18 cellular contexts compared by ENCODE assay signal in genomic region chr3:157123621-157124020, GRCh38. TPM values are rescaled to one million over a fixed set of nuclear protein-coding genes. Genes with fewer than 3 reads are reported as not detected.
DNase-seq lines count a peak whose midpoint lies in the region; ATAC-seq and TF ChIP-seq lines count a peak whose summit lies in the region.
"Had no signal": no experiment of that assay in that cellular context is flagged by ENCODE, and none has a peak within 500 bp of the region (broad histone marks: within the 10 kb centered on the region; RNA-seq: fewer than 3 reads in every experiment).

No MANE protein-coding gene starts in this region.

- no peak for TF ChIP-seq RAD21 in IMR-90 (IDR thresholded peaks at IDR 0.05; ENCODE audit: low read length)

- no peak overlapping the region for H2BK5ac ChIP-seq in IMR-90 (ENCODE audit: low read depth, low read length, poor library complexity, severe bottlenecking)

- H3K56ac ChIP-seq in IMR-90 (ENCODE audit: extremely low read depth, insufficient read depth, low read length): no peak overlapping the region

- no peak overlapping the region; the same call in 1 of the 2 replicates for H3K14ac ChIP-seq in IMR-90 (replicated peaks; ENCODE audit: low read depth, low read length)

- H4K5ac ChIP-seq in IMR-90 (ENCODE audit: low read depth, low read length): no peak overlapping the region

- TF ChIP-seq POLR2A in IMR-90 (IDR thresholded peaks at IDR 0.05; ENCODE audit: low read depth, low read length): no peak

- H4K91ac ChIP-seq in IMR-90 (ENCODE audit: insufficient read depth, low read depth, low read length): peak overlapping the region; percentile 38; the same call in 1 of the 2 replicates

- H2AK9ac ChIP-seq in IMR-90 (replicated peaks; ENCODE audit: low read depth, low read length, poor library complexity): no peak overlapping the region

- H3K4me3 ChIP-seq in IMR-90 (ENCODE audit: insufficient read depth, low read depth, low read length): no peak overlapping the region
- no peak overlapping the region for H3K4me3 ChIP-seq in RWPE2 (ENCODE audit: severe bottlenecking)
- no peak overlapping the region for H3K4me3 ChIP-seq in epithelial cell of esophagus (ENCODE audit: low read length)
- H3K4me3 ChIP-seq: HAP-1 had no signal

- 0 out of 2 replicates have a peak overlapping the region, but pooled peaks have one; percentile 41 for H3K23ac ChIP-seq in IMR-90 (ENCODE audit: low read depth, low read length)

- peak overlapping the region; percentile 51; the same call in 1 of the 3 replicates for H2BK15ac ChIP-seq in IMR-90 (ENCODE audit: low read depth, low read length)

- H3K4me1 ChIP-seq in IMR-90 (ENCODE audit: control insufficient read depth, insufficient read depth, low read length) (peaks cover 22% of the 10 kb centered on the region), RWPE2 (ENCODE audit: insufficient read depth, poor library complexity, severe bottlenecking) (peaks cover 59% of the 10 kb centered on the region)

- H3K9me1 ChIP-seq in IMR-90 (ENCODE audit: insufficient read depth, low read length): peaks cover 20% of the 10 kb centered on the region

- H3K18ac ChIP-seq in IMR-90 (ENCODE audit: low read depth, low read length): 0 out of 2 replicates have a peak overlapping the region, but pooled peaks have one; percentile 42

- BruUV-seq in IMR-90 (replicated peaks; lab: Mats Ljungman, UMichigan): no TSS peak

- ATAC-seq in IMR-90 (ENCODE audit: low read depth) (no peak), RWPE2 (ENCODE audit: low read depth) (no peak), left lobe of liver (peak; percentile 38)
- ATAC-seq: SK-N-SH treated with all-trans-retinoic acid at 6 μM for 48 hours had no signal

- no peak overlapping the region for H3K4me2 ChIP-seq in IMR-90 (ENCODE audit: low read depth, low read length)

- no peak overlapping the region for H2AFZ ChIP-seq in IMR-90 (replicated peaks; ENCODE audit: low read length, poor library complexity)

- POLR2A ChIA-PET in IMR-90 (lab: Charles Lee; ENCODE audit: unreplicated experiment): no interaction called here

- H3K4ac ChIP-seq in IMR-90 (ENCODE audit: low read depth, low read length): peak overlapping the region; percentile 42; the same call in 1 of the 2 replicates

- H3K9me3 ChIP-seq in IMR-90 (ENCODE audit: control insufficient read depth, insufficient read depth, low read length) (no peaks in the 10 kb centered on the region), RWPE2 (ENCODE audit: severe bottlenecking) (no peaks in the 10 kb centered on the region)
- H3K9me3 ChIP-seq: HAP-1 had no signal

- H4K8ac ChIP-seq in IMR-90 (ENCODE audit: low read depth in 2 of 2, low read length in 2 of 2): no peak overlapping the region

- H3K36me3 ChIP-seq in IMR-90 (ENCODE audit: control insufficient read depth, insufficient read depth, low read length) (no peaks in the 10 kb centered on the region), RWPE2 (ENCODE audit: low read depth) (no peaks in the 10 kb centered on the region)
- H3K36me3 ChIP-seq: HAP-1 had no signal

- TF ChIP-seq CTCF in IMR-90 (conservative IDR thresholded peaks at IDR 0.05; ENCODE audit: low read depth, low read length) (no peak), RWPE2 (IDR thresholded peaks at IDR 0.05; ENCODE audit: poor library complexity, severe bottlenecking) (no peak), epithelial cell of esophagus (IDR thresholded peaks at IDR 0.05; ENCODE audit: insufficient read depth, low read depth, low read length, missing control alignments) (no peak), GM13977 (IDR thresholded peaks at IDR 0.05; ENCODE audit: extremely low read depth, insufficient read depth, missing control alignments) (no peak)

- no peak overlapping the region; the same call in 1 of the 2 replicates for H2BK20ac ChIP-seq in IMR-90 (ENCODE audit: low read depth, low read length)

- peak; percentile 34 for DNase-seq in IMR-90
- DNase-seq in RWPE2 (ENCODE audit: low spot score): no peak
- peak; percentile 49 for DNase-seq in epithelial cell of esophagus (ENCODE audit: low read depth)
- no peak for DNase-seq in left lobe of liver (ENCODE audit: low spot score)
- no peak for DNase-seq in GM13977 (ENCODE audit: low spot score)
- DNase-seq in AG20443 (ENCODE audit: low spot score): no peak
- no peak for DNase-seq in NCI-H1048 (lab: John Stamatoyannopoulos, UW)
- DNase-seq: DMS 273 treated with DMSO at 0.1 percent for 48 hours, GDM1, NCI-H1694 treated with DMSO at 0.1 percent for 48 hours, NCI-H2227 treated with DMSO at 0.1 percent for 48 hours, NCI-H510A treated with DMSO at 0.1 percent for 48 hours, NCI-H774, OCI-M1, SIG-M5 had no signal

- H3K9ac ChIP-seq in IMR-90 (ENCODE audit: low read depth, low read length): no peak overlapping the region

- H2BK120ac ChIP-seq in IMR-90 (ENCODE audit: low read depth, low read length): no peak overlapping the region; the same call in 1 of the 2 replicates

- CTCF ChIA-PET in IMR-90 (lab: Yijun Ruan, JAX): no interaction called here

- dilution Hi-C loops in IMR-90 (cut with HindIII; ENCODE audit: low sequenced_read_pairs, unreplicated experiment): no loop called here

- peak overlapping the region; percentile 45; the same call in 1 of the 2 replicates for H2AK5ac ChIP-seq in IMR-90 (ENCODE audit: low read depth, low read length)

- in situ Hi-C loops in IMR-90 (cut with MboI; ENCODE audit: low sequenced_read_pairs) (no loop called here), GM13977 (cut with MboI; ENCODE audit: low pct_unique_long_range_greater_than_20kb, low sequenced_read_pairs, unreplicated experiment) (no loop called here)

- intact Hi-C loops in IMR-90 (cut with micrococcal nuclease): no loop called here

- H4K20me1 ChIP-seq in IMR-90 (ENCODE audit: insufficient read depth, low read length): no peaks in the 10 kb centered on the region

- H3K27ac ChIP-seq in IMR-90 (ENCODE audit: insufficient read depth, low read length) (no peak overlapping the region), RWPE2 (ENCODE audit: poor library complexity, severe bottlenecking) (peak overlapping the region; percentile 90)
- H3K27ac ChIP-seq: C4-2B had no signal

- H3K79me1 ChIP-seq in IMR-90 (ENCODE audit: low read depth in 1 of 2, low read length in 2 of 2): 0 out of 4 replicates have a peak, but pooled peaks cover 0 to 5% of the 10 kb centered on the region in 2 experiments

- H3K27me3 ChIP-seq in IMR-90 (ENCODE audit: control insufficient read depth, insufficient read depth, low read length) (no peaks in the 10 kb centered on the region), RWPE2 (ENCODE audit: insufficient read depth, poor library complexity, severe bottlenecking) (no peaks in the 10 kb centered on the region)

TF ChIP-seq in IMR-90, 13 proteins besides CTCF, POLR2A, EP300 and RAD21:
- TF ChIP-seq RCOR1 (IDR thresholded peaks at IDR 0.05; ENCODE audit: insufficient replicate concordance, low read length): no peak
- TF ChIP-seq BHLHE40 (IDR thresholded peaks at IDR 0.05; ENCODE audit: low read depth, low read length): no peak
- no peak for TF ChIP-seq MXI1 (IDR thresholded peaks at IDR 0.05; ENCODE audit: borderline replicate concordance, low read depth, low read length)
- TF ChIP-seq MAZ (IDR thresholded peaks at IDR 0.05; ENCODE audit: borderline replicate concordance, low read depth, low read length): no peak
- no peak for TF ChIP-seq RFX5 (IDR thresholded peaks at IDR 0.05; ENCODE audit: low read depth, low read length)
- no peak for TF ChIP-seq CHD1 (IDR thresholded peaks at IDR 0.05; ENCODE audit: low read depth, low read length)
- no peak for TF ChIP-seq SMC3 (IDR thresholded peaks at IDR 0.05; ENCODE audit: low read depth, low read length)
- TF ChIP-seq CEBPB (IDR thresholded peaks at IDR 0.05; ENCODE audit: low read depth, low read length): no peak
- no peak for TF ChIP-seq USF2 (IDR thresholded peaks at IDR 0.05; ENCODE audit: low read depth, low read length)
- TF ChIP-seq ELK1 (IDR thresholded peaks at IDR 0.05; ENCODE audit: borderline replicate concordance, low read depth, low read length): no peak
- TF ChIP-seq MAFK (IDR thresholded peaks at IDR 0.05; ENCODE audit: low read depth, low read length): no peak
- no peak for TF ChIP-seq FOS (IDR thresholded peaks at IDR 0.05; ENCODE audit: low read depth, low read length)
- TF ChIP-seq NFE2L2 (IDR thresholded peaks at IDR 0.05; ENCODE audit: low read depth, low read length): no peak

RNA-seq across cellular contexts. Expression of gene CCNL1, which starts 36.3 kb away (rescaled TPM):
- 60.9 and 156 TPM in 2 replicates for total RNA-seq in IMR-90 (2012; rRNA removed)
- 70.4 and 83.3 TPM in 2 replicates for polyA plus RNA-seq in IMR-90 (2012; rRNA removed)
- polyA plus RNA-seq in IMR-90 (2012; cell fraction: cytosol; rRNA removed): 20.1 and 20.2 TPM in 2 replicates
- polyA plus RNA-seq in IMR-90 (2012; cell fraction: nucleus; rRNA removed; ENCODE audit: low replicate concordance): 533 and 1,043 TPM in 2 replicates
- 39.8 TPM for total RNA-seq in left lobe of liver

Comparison
In these comparisons a context has a peak if more than half of its experiments do, and no peak if none do; other contexts are left out.
1. DNase-seq: peak in IMR-90 (single experiment) and epithelial cell of esophagus (single experiment); none in RWPE2 (single experiment), left lobe of liver (single experiment), GM13977 (single experiment), AG20443 (single experiment) and NCI-H1048 (single experiment).